Comparison of ENCODE assay signal across 13 cellular contexts in the genomic region with DNA sequence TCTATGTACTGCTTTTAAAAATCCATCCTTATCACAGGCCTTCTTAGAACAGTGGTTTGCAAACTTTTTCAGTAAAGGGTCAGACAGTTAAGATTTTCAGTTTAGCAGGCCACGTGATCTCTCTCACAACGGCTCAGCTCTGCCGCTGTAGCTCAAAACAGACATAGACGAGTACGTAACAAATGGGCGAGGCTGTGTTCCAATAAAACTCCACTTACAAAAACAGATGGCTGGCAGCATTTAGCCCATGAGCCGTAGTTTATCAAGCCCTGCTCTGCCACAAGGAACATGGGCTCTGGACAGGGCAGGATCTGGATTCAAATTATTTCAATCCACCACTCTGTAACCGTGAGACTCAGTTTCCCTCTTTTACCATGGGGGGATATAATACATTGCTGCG.
DNase-seq lines count a peak whose midpoint lies in the region; ATAC-seq and TF ChIP-seq lines count a peak whose summit lies in the region.
"Had no signal": no experiment of that assay in that cellular context is flagged by ENCODE, and none has a peak within 500 bp of the region (broad histone marks: within the 10 kb centered on the region; RNA-seq: fewer than 3 reads in every experiment).

No MANE protein-coding gene starts in this region.

- no peak overlapping the region for H3K9ac ChIP-seq in parathyroid adenoma

- no peaks in the 10 kb centered on the region for H3K9me3 Mint-ChIP-seq in activated CD4-positive, alpha-beta memory T cell treated with anti-CD3 and anti-CD28 coated beads for 36 hours
- H3K9me3 Mint-ChIP-seq: natural killer cell had no signal

- no peaks in the 10 kb centered on the region for H3K79me2 ChIP-seq in parathyroid adenoma

- no peaks in the 10 kb centered on the region for H3K27me3 Mint-ChIP-seq in activated CD4-positive, alpha-beta memory T cell treated with anti-CD3 and anti-CD28 coated beads for 36 hours
- H3K27me3 Mint-ChIP-seq: activated CD8-positive, alpha-beta memory T cell treated with anti-CD3 and anti-CD28 coated beads, Interleukin-2, amount 10 ng/mL, durations not matched to agents 7 days and 5 days had no signal

- H3K4me3 Mint-ChIP-seq in activated CD4-positive, alpha-beta memory T cell treated with anti-CD3 and anti-CD28 coated beads for 36 hours = no peak overlapping the region
- H3K4me3 Mint-ChIP-seq: activated CD8-positive, alpha-beta memory T cell treated with anti-CD3 and anti-CD28 coated beads, Interleukin-2, amount 10 ng/mL, durations not matched to agents 7 days and 5 days; natural killer cell had no signal

- CTCF ChIA-PET in activated CD4-positive, alpha-beta memory T cell treated with anti-CD3 and anti-CD28 coated beads for 36 hours (lab: Charles Lee) = no interaction called here

- H3K27ac ChIP-seq in parathyroid adenoma (peak overlapping the region; percentile 89), caudate nucleus (ENCODE audit: low read depth, low read length) (no peak overlapping the region)

- H3K4me1 Mint-ChIP-seq in activated CD4-positive, alpha-beta memory T cell treated with anti-CD3 and anti-CD28 coated beads for 36 hours (ENCODE audit: low read depth) = peaks cover 4% of the 10 kb centered on the region

- no peaks in the 10 kb centered on the region for H3K36me3 Mint-ChIP-seq in activated CD4-positive, alpha-beta memory T cell treated with anti-CD3 and anti-CD28 coated beads for 36 hours
- H3K36me3 Mint-ChIP-seq: natural killer cell had no signal

- H2AFZ ChIP-seq in parathyroid adenoma = no peak overlapping the region

- no peaks in the 10 kb centered on the region for H3K27me3 ChIP-seq in parathyroid adenoma (ENCODE audit: control insufficient read depth, insufficient read depth, low read length)

- H3K9me3 ChIP-seq in parathyroid adenoma (ENCODE audit: control insufficient read depth, low read length) = no peaks in the 10 kb centered on the region

- TF ChIP-seq CTCF in parathyroid adenoma (IDR thresholded peaks at IDR 0.05) = no peak

- ATAC-seq in Right ventricle myocardium inferior = peak; percentile 51
- no peak for ATAC-seq in HG03196 (IDR thresholded peaks at IDR 0.05; ENCODE audit: unreplicated experiment)
- ATAC-seq: activated CD8-positive, alpha-beta memory T cell treated with anti-CD3 and anti-CD28 coated beads, Interleukin-2, amount 10 ng/mL, durations not matched to agents 7 days and 5 days; natural killer cell had no signal

- H3K4me2 ChIP-seq in parathyroid adenoma (ENCODE audit: low read length) = no peak overlapping the region

- peaks cover 19% of the 10 kb centered on the region for H3K4me1 ChIP-seq in parathyroid adenoma

- H3K36me3 ChIP-seq in parathyroid adenoma (ENCODE audit: control insufficient read depth, insufficient read depth, low read length) = no peaks in the 10 kb centered on the region

- intact Hi-C loops in Right ventricle myocardium inferior (cut with DNase I) (no loop called here), cardiac septum (cut with DNase I) (no loop called here)
- intact Hi-C loops in activated CD4-positive, alpha-beta memory T cell treated with anti-CD3 and anti-CD28 coated beads for 36 hours (cut with micrococcal nuclease) = no loop called here

- H3K4me3 ChIP-seq in parathyroid adenoma (ENCODE audit: low read depth, low read length) = no peak overlapping the region

- DNase-seq in Right ventricle myocardium inferior (ENCODE audit: missing footprints) (no peak), cardiac septum (ENCODE audit: low spot score) (no peak), fibroblast of the conjunctiva (ENCODE audit: low read depth) (peak; percentile 47), RPMI8226 (no peak), caudate nucleus (lab: John Stamatoyannopoulos, UW) (no peak)
- DNase-seq in activated CD4-positive, alpha-beta memory T cell treated with anti-CD3 and anti-CD28 coated beads for 36 hours = no peak
- DNase-seq: activated CD8-positive, alpha-beta memory T cell treated with anti-CD3 and anti-CD28 coated beads, Interleukin-2, amount 10 ng/mL, durations not matched to agents 7 days and 5 days; activated naive CD4-positive, alpha-beta T cell treated with anti-CD3 and anti-CD28 coated beads, Interleukin-2, amount 50 U/mL, for 16 hours; cerebellar nuclear complex; Karpas-422; natural killer cell had no signal

- POLR2A ChIA-PET in activated CD4-positive, alpha-beta memory T cell treated with anti-CD3 and anti-CD28 coated beads for 36 hours (lab: Charles Lee) = no interaction called here

- no peak overlapping the region for H3K27ac Mint-ChIP-seq in activated CD4-positive, alpha-beta memory T cell treated with anti-CD3 and anti-CD28 coated beads for 36 hours
- H3K27ac Mint-ChIP-seq: activated CD8-positive, alpha-beta memory T cell treated with anti-CD3 and anti-CD28 coated beads, Interleukin-2, amount 10 ng/mL, durations not matched to agents 7 days and 5 days; natural killer cell had no signal
